23 cellular contexts compared by ENCODE assay signal in genomic region chr17:67281053-67281452, GRCh38. TPM values are rescaled to one million over a fixed set of nuclear protein-coding genes. Genes with fewer than 3 reads are reported as not detected.
DNase-seq lines count a peak whose midpoint lies in the region; ATAC-seq, FAIRE-seq and TF ChIP-seq lines count a peak whose summit lies in the region.
"Had no signal": no experiment of that assay in that cellular context is flagged by ENCODE, and none has a peak within 500 bp of the region (broad histone marks: within the 10 kb centered on the region; RNA-seq: fewer than 3 reads in every experiment).

No MANE protein-coding gene starts in this region.

- H3K4me3 ChIP-seq in HCT116 (replicated peaks in 1 of 2; ENCODE audit: low read depth in 1 of 2, low read length in 2 of 2) = no peak overlapping the region
- H3K4me3 ChIP-seq in bronchial epithelial cell (ENCODE audit: low read depth, low read length) = no peak overlapping the region
- H3K4me3 ChIP-seq in kidney (ENCODE audit: low read length in 2 of 2) = no peak overlapping the region
- H3K4me3 ChIP-seq: heart right ventricle, MG63, Peyer's patch, upper lobe of right lung had no signal

- H3K36me3 ChIP-seq in HCT116 (ENCODE audit: control insufficient read depth in 1 of 2, insufficient read depth in 2 of 2, low read length in 2 of 2) = no peaks in the 10 kb centered on the region
- H3K36me3 ChIP-seq in bronchial epithelial cell (ENCODE audit: control insufficient read depth, insufficient read depth, low read length) = no peaks in the 10 kb centered on the region
- no peaks in the 10 kb centered on the region for H3K36me3 ChIP-seq in kidney (ENCODE audit: control insufficient read depth in 1 of 2, insufficient read depth in 2 of 2, low read length in 2 of 2)
- H3K36me3 ChIP-seq: heart right ventricle, MG63, Peyer's patch, upper lobe of right lung had no signal

- H2AFZ ChIP-seq in HCT116 (ENCODE audit: low read depth, low read length, poor library complexity, severe bottlenecking) = no peak overlapping the region

- H3K27me3 Mint-ChIP-seq in activated naive CD8-positive, alpha-beta T cell treated with anti-CD3 and anti-CD28 coated beads, Interleukin-2, amount 50 U/mL, for 24 hours = no peaks in the 10 kb centered on the region
- H3K27me3 Mint-ChIP-seq: activated naive CD4-positive, alpha-beta T cell treated with anti-CD3 and anti-CD28 coated beads, Interleukin-2, amount 50 U/mL, for 24 hours had no signal

- H3K27ac ChIP-seq in HCT116 (ENCODE audit: low read depth, low read length) (no peak overlapping the region), kidney (ENCODE audit: low read depth in 2 of 2, low read length in 2 of 2) (no peak overlapping the region)
- H3K27ac ChIP-seq: 22Rv1, Peyer's patch, upper lobe of right lung had no signal

- FAIRE-seq in bronchial epithelial cell (lab: Jason Lieb, UNC) = no peak
- FAIRE-seq in kidney (lab: Jason Lieb, UNC) = no peak

- BruUV-seq in HCT116 (replicated peaks; lab: Mats Ljungman, UMichigan) = no TSS peak

- no peaks in the 10 kb centered on the region for H3K4me1 Mint-ChIP-seq in activated naive CD8-positive, alpha-beta T cell treated with anti-CD3 and anti-CD28 coated beads, Interleukin-2, amount 50 U/mL, for 24 hours
- H3K4me1 Mint-ChIP-seq: activated naive CD4-positive, alpha-beta T cell treated with anti-CD3 and anti-CD28 coated beads, Interleukin-2, amount 50 U/mL, for 24 hours had no signal

- no peaks in the 10 kb centered on the region for H4K20me1 ChIP-seq in HCT116 (ENCODE audit: insufficient read depth)

- H3K27ac Mint-ChIP-seq in activated naive CD8-positive, alpha-beta T cell treated with anti-CD3 and anti-CD28 coated beads, Interleukin-2, amount 50 U/mL, for 24 hours = no peak overlapping the region
- H3K27ac Mint-ChIP-seq: activated naive CD4-positive, alpha-beta T cell treated with anti-CD3 and anti-CD28 coated beads, Interleukin-2, amount 50 U/mL, for 24 hours had no signal

- H3K4me2 ChIP-seq in HCT116 (ENCODE audit: low read length) = no peak overlapping the region

- no peaks in the 10 kb centered on the region for H3K79me2 ChIP-seq in HCT116 (ENCODE audit: insufficient read depth, low read length)

- no peak overlapping the region for H3K4me3 Mint-ChIP-seq in activated naive CD8-positive, alpha-beta T cell treated with anti-CD3 and anti-CD28 coated beads, Interleukin-2, amount 50 U/mL, for 24 hours
- H3K4me3 Mint-ChIP-seq: activated naive CD4-positive, alpha-beta T cell treated with anti-CD3 and anti-CD28 coated beads, Interleukin-2, amount 50 U/mL, for 24 hours had no signal

- no peaks in the 10 kb centered on the region for H3K36me3 Mint-ChIP-seq in activated naive CD8-positive, alpha-beta T cell treated with anti-CD3 and anti-CD28 coated beads, Interleukin-2, amount 50 U/mL, for 24 hours (ENCODE audit: low read depth)
- H3K36me3 Mint-ChIP-seq: activated naive CD4-positive, alpha-beta T cell treated with anti-CD3 and anti-CD28 coated beads, Interleukin-2, amount 50 U/mL, for 24 hours had no signal

- no peaks in the 10 kb centered on the region for H3K9me3 Mint-ChIP-seq in activated naive CD8-positive, alpha-beta T cell treated with anti-CD3 and anti-CD28 coated beads, Interleukin-2, amount 50 U/mL, for 24 hours
- H3K9me3 Mint-ChIP-seq: activated naive CD4-positive, alpha-beta T cell treated with anti-CD3 and anti-CD28 coated beads, Interleukin-2, amount 50 U/mL, for 24 hours had no signal

- peak; percentile 22 for DNase-seq in DMS153 (lab: John Stamatoyannopoulos, UW)
- no peak for DNase-seq in DMS153 treated with DMSO at 0.1 percent for 48 hours (lab: John Stamatoyannopoulos, UW; ENCODE audit: unreplicated experiment)
- no peak for DNase-seq in HCT116 (ENCODE audit: low read depth, low spot score)
- DNase-seq in bronchial epithelial cell (ENCODE audit: low read depth) = peak; percentile 33
- DNase-seq in kidney = peak; percentile 5
- DNase-seq in NCI-H1105 (lab: John Stamatoyannopoulos, UW) = no peak
- DNase-seq in activated naive CD8-positive, alpha-beta T cell treated with anti-CD3 and anti-CD28 coated beads, Interleukin-2, amount 50 U/mL, for 24 hours = no peak
- no peak for DNase-seq in RPMI8226
- DNase-seq: activated CD4-positive, CD25-positive, alpha-beta regulatory T cell treated with anti-CD3 and anti-CD28 coated beads, Interleukin-2, amount 50 U/mL, for 72 hours; activated CD8-positive, alpha-beta memory T cell treated with anti-CD3 and anti-CD28 coated beads for 24 hours; activated T-cell treated with anti-CD3 and anti-CD28 coated beads, Interleukin-2, amount 50 U/mL, for 48 hours; COR-L47; effector memory CD4-positive, alpha-beta T cell; NCI-H1694; NK-92 treated with Interleukin-12 subunit alpha and Interleukin-12 subunit beta, amount 100 ng/mL, for 24 hours; occipital lobe; Peyer's patch; retina; upper lobe of right lung had no signal

- RAD21 ChIA-PET in HCT116 (lab: Charles Lee; ENCODE audit: low non-redundant PET in 1 of 2, low total read pairs in 2 of 2, uncharacterized antibody in 2 of 2, unreplicated experiment in 2 of 2) = no interaction called here

- H3K9me2 ChIP-seq in HCT116 (ENCODE audit: insufficient read depth) = no peaks in the 10 kb centered on the region

- no peak for TF ChIP-seq RAD21 in HCT116 (IDR thresholded peaks at IDR 0.05; ENCODE audit: low read depth)

- no peak for TF ChIP-seq POLR2A in HCT116 (IDR thresholded peaks at IDR 0.05; ENCODE audit: borderline replicate concordance, extremely low read depth, insufficient read depth, insufficient read length)

- TF ChIP-seq CTCF in HCT116 (IDR thresholded peaks at IDR 0.05 in 2 of 3, conservative IDR thresholded peaks at IDR 0.05 in 1 of 3; ENCODE audit: borderline replicate concordance in 1 of 3, insufficient read depth in 1 of 3, low read depth in 2 of 3, low read length in 2 of 3) (no peak), bronchial epithelial cell (IDR thresholded peaks at IDR 0.05; ENCODE audit: insufficient read depth, low read length, severe bottlenecking) (no peak), kidney (IDR thresholded peaks at IDR 0.05; ENCODE audit: borderline replicate concordance, extremely low read depth, insufficient read depth) (no peak)

- POLR2A ChIA-PET in HCT116 (lab: Charles Lee) = no interaction called here

- no peaks in the 10 kb centered on the region for H3K9me3 ChIP-seq in HCT116 (ENCODE audit: control insufficient read depth in 1 of 2, insufficient read depth in 1 of 2, low read depth in 1 of 2, low read length in 2 of 2)
- H3K9me3 ChIP-seq in kidney (ENCODE audit: control insufficient read depth in 1 of 2, low read length in 2 of 2) = no peaks in the 10 kb centered on the region
- H3K9me3 ChIP-seq: heart right ventricle, MG63, Peyer's patch, upper lobe of right lung had no signal

- intact Hi-C loops in HCT116 (cut with micrococcal nuclease) (no loop called here), kidney (cut with DNase I) (no loop called here)

- H3K9ac ChIP-seq in HCT116 (ENCODE audit: low read length) (no peak overlapping the region), kidney (ENCODE audit: low read length in 2 of 2) (no peak overlapping the region)

- H3K27me3 ChIP-seq in HCT116 (ENCODE audit: insufficient read depth, low read length) (no peaks in the 10 kb centered on the region), bronchial epithelial cell (ENCODE audit: control insufficient read depth, insufficient read depth, low read length) (no peaks in the 10 kb centered on the region)
- H3K27me3 ChIP-seq: heart right ventricle, MG63, Peyer's patch, upper lobe of right lung had no signal

- CTCF ChIA-PET in HCT116 (lab: Charles Lee) = interaction anchor here (1.5 kb wide), 1 partner anchor 8 kb away, joined by 6 read pairs; no protein-coding TSS in a partner anchor

- H3K4me1 ChIP-seq in HCT116 (ENCODE audit: control insufficient read depth in 1 of 2, insufficient read depth in 2 of 2, low read length in 2 of 2) = peaks cover 3 to 11% of the 10 kb centered on the region in 2 experiments; a peak in 3 of 4 replicates
- no peaks in the 10 kb centered on the region for H3K4me1 ChIP-seq in kidney (ENCODE audit: control insufficient read depth in 1 of 2, insufficient read depth in 1 of 2, low read depth in 1 of 2, low read length in 2 of 2)
- H3K4me1 ChIP-seq: Peyer's patch, upper lobe of right lung had no signal

- no peak for ATAC-seq in HCT116
- no peak for ATAC-seq in activated naive CD8-positive, alpha-beta T cell treated with anti-CD3 and anti-CD28 coated beads, Interleukin-2, amount 50 U/mL, for 24 hours
- ATAC-seq: upper lobe of right lung had no signal

TF ChIP-seq in HCT116, 20 proteins besides CTCF, POLR2A, EP300 and RAD21:
- TF ChIP-seq MAX (IDR thresholded peaks at IDR 0.05) = no peak
- TF ChIP-seq CEBPB (IDR thresholded peaks at IDR 0.05; ENCODE audit: low read depth) = no peak
- TF ChIP-seq ZFX (IDR thresholded peaks at IDR 0.05) = 0 out of 2 replicates have a peak, but pooled peaks have one; percentile 8

RNA-seq across cellular contexts. Expression of gene HELZ, which starts 36.1 kb away (rescaled TPM):
- total RNA-seq in HCT116 (2021; ENCODE audit: unreplicated experiment) (40.5 TPM), bronchial epithelial cell (35.7 and 51.1 TPM in 2 replicates), kidney (58.8 TPM)
- polyA plus RNA-seq in HCT116 (2012) = 7.5 and 7.6 TPM in 2 replicates
- polyA plus RNA-seq in kidney (ENCODE audit: insufficient read depth, low read depth, low replicate concordance) = 2.8 TPM

Comparison
In these comparisons a context has a peak if more than half of its experiments do, and no peak if none do; other contexts are left out.
1. DNase-seq: peak in DMS153 (single experiment), bronchial epithelial cell (single experiment) and kidney (single experiment); none in DMS153 treated with DMSO at 0.1 percent for 48 hours (single experiment), HCT116 (single experiment), NCI-H1105 (single experiment), activated naive CD8-positive, alpha-beta T cell treated with anti-CD3 and anti-CD28 coated beads, Interleukin-2, amount 50 U/mL, for 24 hours (single experiment) and RPMI8226 (single experiment).